Comparison of ENCODE assay signal across 23 cellular contexts in the genomic region with DNA sequence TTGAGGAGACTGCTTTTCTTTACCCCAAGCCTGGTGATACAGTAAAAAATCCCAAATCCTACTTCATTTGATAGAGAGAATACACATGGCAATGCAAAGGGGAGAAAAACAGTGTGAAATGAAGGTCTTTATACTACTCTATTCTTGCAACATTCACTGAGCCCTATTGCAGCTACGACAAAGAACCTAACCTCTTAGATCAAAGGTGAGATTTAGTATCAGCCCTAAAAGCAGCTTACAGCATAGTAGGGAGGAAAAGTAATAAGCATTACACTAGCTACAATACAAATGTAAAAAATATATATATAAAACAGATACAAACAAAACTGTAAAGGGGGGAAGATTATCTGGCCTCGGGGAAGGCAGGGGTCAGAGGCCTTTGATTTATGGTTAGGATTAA.
"Had no signal": no experiment of that assay in that cellular context is flagged by ENCODE, and none has a peak within 500 bp of the region (broad histone marks: within the 10 kb centered on the region; RNA-seq: fewer than 3 reads in every experiment).

No MANE protein-coding gene starts in this region.

- H3K9me3 ChIP-seq: MG63 had no signal

- H3K9me3 Mint-ChIP-seq: activated CD8-positive, alpha-beta T cell treated with anti-CD3 and anti-CD28 coated beads for 36 hours; activated naive CD4-positive, alpha-beta T cell treated with anti-CD3 and anti-CD28 coated beads, Interleukin-2, amount 50 U/mL, for 72 hours; T-cell had no signal

- H3K4me3 Mint-ChIP-seq: activated CD8-positive, alpha-beta T cell treated with anti-CD3 and anti-CD28 coated beads for 36 hours; T-cell had no signal

- H3K27ac Mint-ChIP-seq: activated CD8-positive, alpha-beta T cell treated with anti-CD3 and anti-CD28 coated beads for 36 hours; activated naive CD4-positive, alpha-beta T cell treated with anti-CD3 and anti-CD28 coated beads, Interleukin-2, amount 50 U/mL, for 72 hours had no signal

- H3K27me3 ChIP-seq: MG63 had no signal

- DNase-seq: activated CD4-positive, CD25-positive, alpha-beta regulatory T cell; activated CD8-positive, alpha-beta memory T cell treated with anti-CD3 and anti-CD28 coated beads, Interleukin-2, amount 50 U/mL, for 48 hours; activated CD8-positive, alpha-beta T cell treated with anti-CD3 and anti-CD28 coated beads for 36 hours; activated T-cell treated with anti-CD3 and anti-CD28 coated beads, Interleukin-2, amount 50 U/mL, for 1 hour; caudate nucleus; KG1; MG63; NCI-H1092 treated with DMSO at 0.1 percent for 48 hours; NCI-H1417 treated with DMSO at 0.1 percent for 48 hours; NCI-H1694; NCI-H2029; NCI-H2107; NCI-H2171 treated with DMSO at 0.1 percent for 48 hours; NCI-H345; NCI-H510A; NCI-H526 treated with DMSO at 0.1 percent for 48 hours; NCI-H82; RPMI8226; T-cell; T-helper 2 cell; T1000 had no signal

- H3K27ac ChIP-seq: SK-N-MC had no signal

- H3K27me3 Mint-ChIP-seq: activated CD8-positive, alpha-beta T cell treated with anti-CD3 and anti-CD28 coated beads for 36 hours; T-cell had no signal

- H3K4me3 ChIP-seq: MG63, SK-N-MC had no signal
